8 cellular contexts compared by ENCODE assay signal in the genomic region with DNA sequence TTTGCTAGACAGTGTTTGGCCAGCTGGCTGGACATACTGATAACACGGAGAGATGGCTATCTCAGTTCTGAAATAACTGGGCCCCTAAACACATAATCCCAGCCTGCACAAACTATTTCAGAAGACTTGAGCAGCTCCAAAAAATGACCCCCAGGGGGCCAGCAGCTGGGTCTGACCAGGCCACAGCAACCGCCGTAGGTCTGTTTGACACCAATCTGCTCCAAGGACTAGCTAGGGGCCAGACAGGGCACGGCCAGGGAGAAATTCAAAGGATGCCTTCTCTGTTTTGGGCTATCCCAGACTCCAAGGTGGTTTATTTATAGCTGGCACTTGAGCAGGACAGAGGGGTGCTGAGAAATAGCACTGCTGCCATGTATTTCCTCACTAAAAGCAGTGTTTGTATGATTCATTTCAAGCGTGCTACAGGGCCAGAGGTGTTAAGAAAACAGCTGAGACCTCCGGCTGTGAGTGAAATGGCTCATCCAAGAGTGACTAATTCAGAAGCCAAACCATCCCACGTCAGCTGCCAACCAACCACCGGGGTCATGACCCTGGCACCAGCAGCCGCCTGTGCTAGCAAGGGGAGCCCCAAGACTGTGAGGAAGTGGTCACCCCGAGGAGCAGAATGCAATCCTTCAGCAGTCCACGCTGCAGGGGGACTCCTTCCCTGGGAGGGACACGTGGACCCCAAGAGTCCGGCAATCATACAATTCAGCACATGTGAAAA. TPM values are rescaled to one million over a fixed set of nuclear protein-coding genes. Genes with fewer than 3 reads are reported as not detected.
DNase-seq lines count a peak whose midpoint lies in the region; ATAC-seq and TF ChIP-seq lines count a peak whose summit lies in the region.

No MANE protein-coding gene starts in this region.

- no peaks in the 10 kb centered on the region for H3K27me3 Mint-ChIP-seq in activated naive CD8-positive, alpha-beta T cell treated with anti-CD3 and anti-CD28 coated beads, Interleukin-2, amount 10 ng/mL, durations not matched to agents 7 days and 5 days

- peaks cover 22% of the 10 kb centered on the region for H3K36me3 Mint-ChIP-seq in activated naive CD8-positive, alpha-beta T cell treated with anti-CD3 and anti-CD28 coated beads, Interleukin-2, amount 10 ng/mL, durations not matched to agents 7 days and 5 days

- peaks cover 23% of the 10 kb centered on the region; the same call in 1 of the 2 replicates for H3F3A ChIP-seq in SU-DHL-6 (ENCODE audit: insufficient read depth)

- TF ChIP-seq CTCF in AG09309 (IDR thresholded peaks at IDR 0.05; ENCODE audit: control insufficient read depth, insufficient read depth, low read depth, low read length, missing control alignments) (peak; percentile 16), SU-DHL-6 (IDR thresholded peaks at IDR 0.05; ENCODE audit: insufficient read depth, low read length, poor library complexity, severe bottlenecking) (no peak)

- H3K4me2 ChIP-seq in SU-DHL-6 (ENCODE audit: low read depth, low read length, poor library complexity, severe bottlenecking) = peak overlapping the region; percentile 80

- no peaks in the 10 kb centered on the region for H3K9me3 ChIP-seq in SU-DHL-6 (ENCODE audit: insufficient read depth, low read length)

- H3K9ac ChIP-seq in SU-DHL-6 (ENCODE audit: low read length) = peak overlapping the region; percentile 31

- DNase-seq in AG09309 (ENCODE audit: low read depth) (peak; percentile 86), hepatic stellate cell (ENCODE audit: low spot score) (peak; percentile 78), putamen (ENCODE audit: low spot score) (no peak)
- DNase-seq in activated naive CD8-positive, alpha-beta T cell treated with anti-CD3 and anti-CD28 coated beads, Interleukin-2, amount 10 ng/mL, durations not matched to agents 7 days and 5 days = peak; percentile 56
- DNase-seq in stimulated activated CD4-positive, alpha-beta T cell treated with anti-CD3 and anti-CD28 coated beads, Interleukin-15, amount 100 ng/mL, for 24 hours = peak; percentile 89

- no peaks in the 10 kb centered on the region for H3K9me2 ChIP-seq in SU-DHL-6 (replicated peaks; ENCODE audit: insufficient read depth, low read length)

- no peaks in the 10 kb centered on the region for H3K27me3 ChIP-seq in SU-DHL-6 (ENCODE audit: low read length)

- peak overlapping the region; percentile 71 for H3K27ac Mint-ChIP-seq in activated naive CD8-positive, alpha-beta T cell treated with anti-CD3 and anti-CD28 coated beads, Interleukin-2, amount 10 ng/mL, durations not matched to agents 7 days and 5 days

- peak overlapping the region; percentile 75; the same call in 1 of the 2 replicates for H3K27ac ChIP-seq in SU-DHL-6 (ENCODE audit: low read depth, low read length)

- peaks cover 53% of the 10 kb centered on the region for H4K20me1 ChIP-seq in SU-DHL-6 (ENCODE audit: low read depth, low read length)

- H3K4me3 ChIP-seq in AG09309 (ENCODE audit: control insufficient read depth, low read depth, low read length) = no peak overlapping the region
- peak overlapping the region; percentile 20 for H3K4me3 ChIP-seq in SU-DHL-6 (ENCODE audit: insufficient read depth, low read length, poor library complexity, severe bottlenecking)

- H3K4me3 Mint-ChIP-seq in activated naive CD8-positive, alpha-beta T cell treated with anti-CD3 and anti-CD28 coated beads, Interleukin-2, amount 10 ng/mL, durations not matched to agents 7 days and 5 days = peak overlapping the region; percentile 35

- no peak overlapping the region for H2AFZ ChIP-seq in SU-DHL-6 (ENCODE audit: low read depth, low read length, severe bottlenecking)

- H3K9me3 Mint-ChIP-seq in activated naive CD8-positive, alpha-beta T cell treated with anti-CD3 and anti-CD28 coated beads, Interleukin-2, amount 10 ng/mL, durations not matched to agents 7 days and 5 days = peaks cover 1% of the 10 kb centered on the region

- peaks cover 57% of the 10 kb centered on the region for H3K4me1 Mint-ChIP-seq in activated naive CD8-positive, alpha-beta T cell treated with anti-CD3 and anti-CD28 coated beads, Interleukin-2, amount 10 ng/mL, durations not matched to agents 7 days and 5 days

- POLR2A ChIA-PET in activated naive CD8-positive, alpha-beta T cell treated with anti-CD3 and anti-CD28 coated beads, Interleukin-2, amount 10 ng/mL, durations not matched to agents 7 days and 5 days (lab: Charles Lee) = interaction anchor here (0.6 to 2.1 kb wide), 4 partner anchors 10 to 47 kb away, joined by 3 to 8 read pairs (median 4); no protein-coding TSS in a partner anchor

- peaks cover 14% of the 10 kb centered on the region for H3K36me3 ChIP-seq in SU-DHL-6 (ENCODE audit: low read length)

- ATAC-seq in GM18907 (IDR thresholded peaks at IDR 0.05; ENCODE audit: unreplicated experiment) (peak; percentile 76), HG03378 (IDR thresholded peaks at IDR 0.05; ENCODE audit: unreplicated experiment) (peak; percentile 64)
- peak; percentile 83 for ATAC-seq in activated naive CD8-positive, alpha-beta T cell treated with anti-CD3 and anti-CD28 coated beads, Interleukin-2, amount 10 ng/mL, durations not matched to agents 7 days and 5 days (ENCODE audit: low read depth)

- peaks cover 99% of the 10 kb centered on the region for H3K79me2 ChIP-seq in SU-DHL-6 (ENCODE audit: insufficient read depth, low read length)

RNA-seq across cellular contexts. Expression of a gene that starts 5.7 kb away (rescaled TPM):
- total RNA-seq in activated naive CD8-positive, alpha-beta T cell treated with anti-CD3 and anti-CD28 coated beads, Interleukin-2, amount 10 ng/mL, durations not matched to agents 7 days and 5 days = 100 to 1,000 TPM; 125 to 137 TPM

RNA-seq across cellular contexts. Expression of a gene that starts 51.6 kb away (rescaled TPM):
- total RNA-seq in activated naive CD8-positive, alpha-beta T cell treated with anti-CD3 and anti-CD28 coated beads, Interleukin-2, amount 10 ng/mL, durations not matched to agents 7 days and 5 days = 10 to 100 TPM; 22.3 to 23.6 TPM

RNA-seq across cellular contexts. Expression of a gene that starts 52.5 kb away (rescaled TPM):
- total RNA-seq in activated naive CD8-positive, alpha-beta T cell treated with anti-CD3 and anti-CD28 coated beads, Interleukin-2, amount 10 ng/mL, durations not matched to agents 7 days and 5 days = 10 to 100 TPM; 11.0 to 11.2 TPM

RNA-seq across cellular contexts. Expression of a gene that starts 52.9 kb away (rescaled TPM):
- 10 to 100 TPM; 43.3 to 44.6 TPM for total RNA-seq in activated naive CD8-positive, alpha-beta T cell treated with anti-CD3 and anti-CD28 coated beads, Interleukin-2, amount 10 ng/mL, durations not matched to agents 7 days and 5 days
